ENCODE assay signal across 18 cellular contexts in the genomic region with DNA sequence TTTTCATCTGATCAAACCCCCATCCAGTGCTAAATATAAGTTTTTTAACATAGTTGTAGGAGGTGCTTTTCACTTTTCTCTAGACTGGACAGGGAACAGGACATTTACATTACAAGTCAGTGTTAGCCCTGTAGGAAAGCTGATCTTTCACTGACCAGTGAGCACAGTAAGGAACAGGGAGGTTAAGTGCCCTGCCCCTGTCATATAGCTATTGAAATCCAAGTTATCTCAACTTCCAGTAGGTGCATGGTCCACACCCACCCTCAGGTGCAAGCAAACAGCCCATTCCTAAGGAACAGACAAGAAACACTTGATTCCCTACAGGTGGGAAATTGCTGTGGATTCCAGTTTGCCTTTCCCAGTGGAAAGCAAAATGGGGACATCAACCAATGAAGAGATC.
DNase-seq lines count a peak whose midpoint lies in the region; ATAC-seq and TF ChIP-seq lines count a peak whose summit lies in the region.
"Had no signal": no experiment of that assay in that cellular context is flagged by ENCODE, and none has a peak within 500 bp of the region (broad histone marks: within the 10 kb centered on the region; RNA-seq: fewer than 3 reads in every experiment).

No MANE protein-coding gene starts in this region.

- ATAC-seq in upper lobe of right lung, result no peak
- ATAC-seq in GM21367 (IDR thresholded peaks at IDR 0.05; ENCODE audit: unreplicated experiment), result no peak
- no peak for ATAC-seq in HG03175 (IDR thresholded peaks at IDR 0.05; ENCODE audit: unreplicated experiment)
- ATAC-seq: HCT116 had no signal

- TF ChIP-seq CTCF in CD14-positive monocyte (IDR thresholded peaks at IDR 0.05), result no peak
- no peak for TF ChIP-seq CTCF in neutrophil (IDR thresholded peaks at IDR 0.05)
- no peak for TF ChIP-seq CTCF in upper lobe of right lung (IDR thresholded peaks at IDR 0.05)

- no peaks in the 10 kb centered on the region for H3K36me3 Mint-ChIP-seq in CD14-positive monocyte
- no peaks in the 10 kb centered on the region for H3K36me3 Mint-ChIP-seq in dendritic cell treated with granulocyte-macrophage colony-stimulating factor and Interleukin-4, amounts not matched to agents 40 ng/mL and 50 ng/mL, for 4 days (ENCODE audit: low read depth)

- H3K4me3 ChIP-seq in neutrophil (ENCODE audit: low read depth in 1 of 2, low read length in 1 of 2) (no peak overlapping the region), upper lobe of right lung (no peak overlapping the region)

- H3K27ac Mint-ChIP-seq in CD14-positive monocyte, result peak overlapping the region; percentile 51 to 91 (median 83)
- peak overlapping the region; percentile 53 for H3K27ac Mint-ChIP-seq in dendritic cell treated with granulocyte-macrophage colony-stimulating factor and Interleukin-4, amounts not matched to agents 40 ng/mL and 50 ng/mL, for 4 days
- H3K27ac Mint-ChIP-seq: CD4-positive, alpha-beta memory T cell; HFFc6 had no signal

- no peak overlapping the region for H3K4me3 Mint-ChIP-seq in CD14-positive monocyte
- no peak overlapping the region for H3K4me3 Mint-ChIP-seq in dendritic cell treated with granulocyte-macrophage colony-stimulating factor and Interleukin-4, amounts not matched to agents 40 ng/mL and 50 ng/mL, for 4 days
- H3K4me3 Mint-ChIP-seq: CD4-positive, alpha-beta memory T cell; HFFc6 had no signal

- intact Hi-C loops in CD14-positive monocyte (cut with micrococcal nuclease) (loop anchor here in 1 of 2 donors (2.0 kb wide), 1 partner anchor 70 kb away; no protein-coding TSS in a partner anchor), upper lobe of right lung (cut with DNase I) (no loop called here)
- intact Hi-C loops in dendritic cell treated with granulocyte-macrophage colony-stimulating factor and Interleukin-4, amounts not matched to agents 40 ng/mL and 50 ng/mL, for 4 days (cut with micrococcal nuclease), result no loop called here

- H3K36me3 ChIP-seq in neutrophil (no peaks in the 10 kb centered on the region), upper lobe of right lung (no peaks in the 10 kb centered on the region)
- H3K36me3 ChIP-seq: BE2C had no signal

- H3K4me1 ChIP-seq in neutrophil (ENCODE audit: control insufficient read depth in 1 of 2, insufficient read depth in 1 of 2, low read depth in 1 of 2, low read length in 1 of 2), result peaks cover 18 to 23% of the 10 kb centered on the region in 2 experiments
- H3K4me1 ChIP-seq in upper lobe of right lung, result no peaks in the 10 kb centered on the region
- H3K4me1 ChIP-seq: BE2C had no signal

- H3K4me1 Mint-ChIP-seq in CD14-positive monocyte, result peaks cover 23% of the 10 kb centered on the region
- peaks cover 22% of the 10 kb centered on the region for H3K4me1 Mint-ChIP-seq in dendritic cell treated with granulocyte-macrophage colony-stimulating factor and Interleukin-4, amounts not matched to agents 40 ng/mL and 50 ng/mL, for 4 days (ENCODE audit: low read depth)
- H3K4me1 Mint-ChIP-seq: CD4-positive, alpha-beta memory T cell had no signal

- H3K27me3 ChIP-seq in neutrophil (no peaks in the 10 kb centered on the region), upper lobe of right lung (no peaks in the 10 kb centered on the region)
- H3K27me3 ChIP-seq: BE2C had no signal

- H3K27me3 Mint-ChIP-seq in CD14-positive monocyte (ENCODE audit: low read depth in 3 of 3), result no peaks in the 10 kb centered on the region
- H3K27me3 Mint-ChIP-seq in dendritic cell treated with granulocyte-macrophage colony-stimulating factor and Interleukin-4, amounts not matched to agents 40 ng/mL and 50 ng/mL, for 4 days, result peaks cover 7% of the 10 kb centered on the region
- H3K27me3 Mint-ChIP-seq: CD4-positive, alpha-beta memory T cell had no signal

- peaks cover 0 to 3% (median under 1%) of the 10 kb centered on the region in 7 donors for H3K9me3 Mint-ChIP-seq in CD14-positive monocyte
- no peaks in the 10 kb centered on the region for H3K9me3 Mint-ChIP-seq in dendritic cell treated with granulocyte-macrophage colony-stimulating factor and Interleukin-4, amounts not matched to agents 40 ng/mL and 50 ng/mL, for 4 days
- H3K9me3 Mint-ChIP-seq: HFFc6 had no signal

- peak overlapping the region; percentile 77 for H3K27ac ChIP-seq in neutrophil
- H3K27ac ChIP-seq in upper lobe of right lung, result no peak overlapping the region
- H3K27ac ChIP-seq: HL-60 had no signal

- no peak for DNase-seq in CD14-positive monocyte (ENCODE audit: low spot score)
- no peak for DNase-seq in upper lobe of right lung
- DNase-seq: ACHN; BE2C; C1 segment of cervical spinal cord; CD4-positive, alpha-beta memory T cell; DMS153; DMS79; GDM1; GOT3; H7; HFFc6 had no signal

- H3K9me3 ChIP-seq in neutrophil (no peaks in the 10 kb centered on the region), upper lobe of right lung (no peaks in the 10 kb centered on the region)
- H3K9me3 ChIP-seq: BE2C had no signal
